ENCODE assay signal across 1 cellular context in the genomic region with DNA sequence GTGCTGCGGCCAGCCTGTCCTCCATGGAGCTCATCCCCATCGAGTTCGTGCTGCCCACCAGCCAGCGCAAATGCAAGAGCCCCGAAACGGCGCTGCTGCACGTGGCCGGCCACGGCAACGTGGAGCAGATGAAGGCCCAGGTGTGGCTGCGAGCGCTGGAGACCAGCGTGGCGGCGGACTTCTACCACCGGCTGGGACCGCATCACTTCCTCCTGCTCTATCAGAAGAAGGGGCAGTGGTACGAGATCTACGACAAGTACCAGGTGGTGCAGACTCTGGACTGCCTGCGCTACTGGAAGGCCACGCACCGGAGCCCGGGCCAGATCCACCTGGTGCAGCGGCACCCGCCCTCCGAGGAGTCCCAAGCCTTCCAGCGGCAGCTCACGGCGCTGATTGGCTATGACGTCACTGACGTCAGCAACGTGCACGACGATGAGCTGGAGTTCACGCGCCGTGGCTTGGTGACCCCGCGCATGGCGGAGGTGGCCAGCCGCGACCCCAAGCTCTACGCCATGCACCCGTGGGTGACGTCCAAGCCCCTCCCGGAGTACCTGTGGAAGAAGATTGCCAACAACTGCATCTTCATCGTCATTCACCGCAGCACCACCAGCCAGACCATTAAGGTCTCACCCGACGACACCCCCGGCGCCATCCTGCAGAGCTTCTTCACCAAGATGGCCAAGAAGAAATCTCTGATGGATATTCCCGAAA.
TF ChIP-seq lines count a peak whose summit lies in the region.

No MANE protein-coding gene starts in this region.

TF ChIP-seq in K562, 482 proteins besides CTCF, POLR2A, EP300 and RAD21:
- TF ChIP-seq CBX1 (IDR thresholded peaks at IDR 0.05; ENCODE audit: low read depth) (0 out of 2 replicates have a peak, but pooled peaks have one; percentile 57), HMGN3 (IDR thresholded peaks at IDR 0.05; ENCODE audit: borderline replicate concordance, extremely low read depth, insufficient read length, low read depth, low read length) (peak; percentile 22), RBFOX2 (IDR thresholded peaks at IDR 0.05; ENCODE audit: low read depth, low read length) (peak; percentile 70), ZKSCAN8 (CRISPR knock-in tag; IDR thresholded peaks at IDR 0.05) (no peak), NFATC3 (IDR thresholded peaks at IDR 0.05) (no peak), POLR2G (IDR thresholded peaks at IDR 0.05; ENCODE audit: low read depth, low read length) (peak; percentile 70), ZFPM2 (CRISPR knock-in tag; IDR thresholded peaks at IDR 0.05) (no peak), CHD4 (IDR thresholded peaks at IDR 0.05; ENCODE audit: insufficient read depth, insufficient replicate concordance, low read depth, low read length, poor library complexity, severe bottlenecking) (no peak), ZNF124 (CRISPR knock-in tag; IDR thresholded peaks at IDR 0.05) (no peak), JUN (IDR thresholded peaks at IDR 0.05; ENCODE audit: borderline replicate concordance, low read depth, low read length) (no peak), JUN (CRISPR knock-in tag; IDR thresholded peaks at IDR 0.05; ENCODE audit: borderline replicate concordance) (no peak), C11orf30 (IDR thresholded peaks at IDR 0.05; ENCODE audit: low read depth) (no peak), HLTF (IDR thresholded peaks at IDR 0.05) (no peak), ATF3 (IDR thresholded peaks at IDR 0.05) (peak; percentile 36; the same call in 1 of the 2 replicates), ATF3 (CRISPR knock-in tag; conservative IDR thresholded peaks at IDR 0.05) (no peak), SAP30 (IDR thresholded peaks at IDR 0.05; ENCODE audit: borderline replicate concordance, insufficient read depth, low read depth, low read length, poor library complexity, severe bottlenecking) (no peak), FIP1L1 (IDR thresholded peaks at IDR 0.05; ENCODE audit: low read depth, low read length, poor library complexity, severe bottlenecking) (peak; percentile 32), CBFB (CRISPR knock-in tag; IDR thresholded peaks at IDR 0.05) (no peak), ETV1 (tag; conservative IDR thresholded peaks at IDR 0.05; ENCODE audit: low read depth) (no peak), ZNF75A (CRISPR knock-in tag; IDR thresholded peaks at IDR 0.05) (no peak), ZNF518B (CRISPR knock-in tag; IDR thresholded peaks at IDR 0.05) (no peak)
- TF ChIP-seq, protein P1, sequence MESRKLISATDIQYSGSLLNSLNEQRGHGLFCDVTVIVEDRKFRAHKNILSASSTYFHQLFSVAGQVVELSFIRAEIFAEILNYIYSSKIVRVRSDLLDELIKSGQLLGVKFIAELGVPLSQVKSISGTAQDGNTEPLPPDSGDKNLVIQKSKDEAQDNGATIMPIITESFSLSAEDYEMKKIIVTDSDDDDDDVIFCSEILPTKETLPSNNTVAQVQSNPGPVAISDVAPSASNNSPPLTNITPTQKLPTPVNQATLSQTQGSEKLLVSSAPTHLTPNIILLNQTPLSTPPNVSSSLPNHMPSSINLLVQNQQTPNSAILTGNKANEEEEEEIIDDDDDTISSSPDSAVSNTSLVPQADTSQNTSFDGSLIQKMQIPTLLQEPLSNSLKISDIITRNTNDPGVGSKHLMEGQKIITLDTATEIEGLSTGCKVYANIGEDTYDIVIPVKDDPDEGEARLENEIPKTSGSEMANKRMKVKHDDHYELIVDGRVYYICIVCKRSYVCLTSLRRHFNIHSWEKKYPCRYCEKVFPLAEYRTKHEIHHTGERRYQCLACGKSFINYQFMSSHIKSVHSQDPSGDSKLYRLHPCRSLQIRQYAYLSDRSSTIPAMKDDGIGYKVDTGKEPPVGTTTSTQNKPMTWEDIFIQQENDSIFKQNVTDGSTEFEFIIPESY (CRISPR knock-in tag; IDR thresholded peaks at IDR 0.05) = peak; percentile 63
- TF ChIP-seq, protein P2, sequence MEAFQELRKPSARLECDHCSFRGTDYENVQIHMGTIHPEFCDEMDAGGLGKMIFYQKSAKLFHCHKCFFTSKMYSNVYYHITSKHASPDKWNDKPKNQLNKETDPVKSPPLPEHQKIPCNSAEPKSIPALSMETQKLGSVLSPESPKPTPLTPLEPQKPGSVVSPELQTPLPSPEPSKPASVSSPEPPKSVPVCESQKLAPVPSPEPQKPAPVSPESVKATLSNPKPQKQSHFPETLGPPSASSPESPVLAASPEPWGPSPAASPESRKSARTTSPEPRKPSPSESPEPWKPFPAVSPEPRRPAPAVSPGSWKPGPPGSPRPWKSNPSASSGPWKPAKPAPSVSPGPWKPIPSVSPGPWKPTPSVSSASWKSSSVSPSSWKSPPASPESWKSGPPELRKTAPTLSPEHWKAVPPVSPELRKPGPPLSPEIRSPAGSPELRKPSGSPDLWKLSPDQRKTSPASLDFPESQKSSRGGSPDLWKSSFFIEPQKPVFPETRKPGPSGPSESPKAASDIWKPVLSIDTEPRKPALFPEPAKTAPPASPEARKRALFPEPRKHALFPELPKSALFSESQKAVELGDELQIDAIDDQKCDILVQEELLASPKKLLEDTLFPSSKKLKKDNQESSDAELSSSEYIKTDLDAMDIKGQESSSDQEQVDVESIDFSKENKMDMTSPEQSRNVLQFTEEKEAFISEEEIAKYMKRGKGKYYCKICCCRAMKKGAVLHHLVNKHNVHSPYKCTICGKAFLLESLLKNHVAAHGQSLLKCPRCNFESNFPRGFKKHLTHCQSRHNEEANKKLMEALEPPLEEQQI (IDR thresholded peaks at IDR 0.05) = peak; percentile 55; the same call in 1 of the 2 replicates
